Comparison of ENCODE assay signal across 22 cellular contexts in the genomic region with DNA sequence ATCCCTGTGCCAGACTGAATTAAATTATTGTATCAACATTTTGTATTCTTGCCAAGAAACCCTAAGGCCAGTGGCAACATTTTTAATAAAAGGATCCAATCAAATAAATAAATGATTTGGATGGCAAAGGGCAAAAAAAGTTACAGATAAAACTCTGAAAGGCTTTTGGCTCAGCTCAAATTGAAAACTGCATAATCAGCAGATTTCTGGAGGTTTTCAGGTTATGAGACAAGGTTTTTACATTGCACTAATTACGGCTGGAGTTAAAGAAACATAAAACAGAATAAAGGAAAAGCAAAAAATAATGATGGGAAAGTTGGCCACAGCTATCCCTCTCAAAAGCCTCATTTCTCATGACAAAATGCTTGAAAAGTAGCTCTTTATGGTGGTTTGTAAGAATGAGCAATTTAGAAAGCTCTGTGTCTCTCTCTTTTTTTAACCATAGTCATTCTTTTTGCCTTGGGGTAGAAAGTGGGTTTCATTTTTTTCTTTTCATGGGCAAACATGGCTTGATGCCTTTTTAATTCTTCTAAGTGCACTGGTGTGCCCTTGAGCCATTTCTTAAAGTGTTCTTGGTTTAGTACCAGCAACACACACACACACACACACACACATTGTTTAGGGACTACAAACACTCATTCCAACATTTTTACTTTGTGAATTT.
"Had no signal": no experiment of that assay in that cellular context is flagged by ENCODE, and none has a peak within 500 bp of the region (broad histone marks: within the 10 kb centered on the region; RNA-seq: fewer than 3 reads in every experiment).

No MANE protein-coding gene starts in this region.

- H3K4me3 Mint-ChIP-seq: activated naive CD4-positive, alpha-beta T cell treated with anti-CD3 and anti-CD28 coated beads, Interleukin-2, amount 10 ng/mL, durations not matched to agents 7 days and 5 days; effector memory CD8-positive, alpha-beta T cell; naive thymus-derived CD8-positive, alpha-beta T cell; stimulated activated effector memory CD8-positive, alpha-beta T cell treated with anti-CD3 and anti-CD28 coated beads, Interleukin-12 subunit alpha, Interleukin-12 subunit beta, amount 100 ng/mL, for 72 hours; stimulated activated naive CD8-positive, alpha-beta T cell treated with anti-CD3 and anti-CD28 coated beads, Interleukin-15, amount 100 ng/mL, for 72 hours; T-helper 17 cell had no signal

- H3K27ac Mint-ChIP-seq: activated naive CD4-positive, alpha-beta T cell treated with anti-CD3 and anti-CD28 coated beads, Interleukin-2, amount 10 ng/mL, durations not matched to agents 7 days and 5 days; effector memory CD8-positive, alpha-beta T cell; stimulated activated effector memory CD8-positive, alpha-beta T cell treated with anti-CD3 and anti-CD28 coated beads, Interleukin-12 subunit alpha, Interleukin-12 subunit beta, amount 100 ng/mL, for 72 hours; stimulated activated naive CD8-positive, alpha-beta T cell treated with anti-CD3 and anti-CD28 coated beads, Interleukin-15, amount 100 ng/mL, for 72 hours; T-helper 17 cell had no signal

- H3K4me1 Mint-ChIP-seq: activated naive CD4-positive, alpha-beta T cell treated with anti-CD3 and anti-CD28 coated beads, Interleukin-2, amount 10 ng/mL, durations not matched to agents 7 days and 5 days; naive thymus-derived CD8-positive, alpha-beta T cell; stimulated activated effector memory CD8-positive, alpha-beta T cell treated with anti-CD3 and anti-CD28 coated beads, Interleukin-12 subunit alpha, Interleukin-12 subunit beta, amount 100 ng/mL, for 72 hours; stimulated activated naive CD8-positive, alpha-beta T cell treated with anti-CD3 and anti-CD28 coated beads, Interleukin-15, amount 100 ng/mL, for 72 hours; T-helper 17 cell had no signal

- H3K27me3 ChIP-seq: esophagus muscularis mucosa, gastrocnemius medialis, pancreas, tibial artery had no signal

- DNase-seq: activated CD4-positive, alpha-beta T cell treated with anti-CD3 and anti-CD28 coated beads for 4 hours; activated CD4-positive, alpha-beta T cell treated with anti-CD3 and anti-CD28 coated beads, Interleukin-2, amount 50 U/mL, for 48 hours; activated CD4-positive, CD25-positive, alpha-beta regulatory T cell; activated effector memory CD4-positive, alpha-beta T cell treated with anti-CD3 and anti-CD28 coated beads, Interleukin-2, amount 50 U/mL, for 16 hours; activated naive CD4-positive, alpha-beta T cell treated with anti-CD3 and anti-CD28 coated beads, Interleukin-2, amount 10 ng/mL, durations not matched to agents 7 days and 5 days; amygdala; caudate nucleus; dermis blood vessel endothelial cell; effector memory CD8-positive, alpha-beta T cell; gastrocnemius medialis; hypothalamus; left ventricle myocardium inferior; naive thymus-derived CD8-positive, alpha-beta T cell; pancreas; psoas muscle; right cardiac atrium; stimulated activated CD4-positive, alpha-beta T cell treated with anti-CD3 and anti-CD28 coated beads, Interleukin-1b, Interleukin-23, amount 100 ng/mL, for 48 hours; stimulated activated naive CD8-positive, alpha-beta T cell treated with anti-CD3 and anti-CD28 coated beads, Interleukin-15, amount 100 ng/mL, for 72 hours; T-helper 17 cell; tibial artery had no signal

- H3K36me3 Mint-ChIP-seq: activated naive CD4-positive, alpha-beta T cell treated with anti-CD3 and anti-CD28 coated beads, Interleukin-2, amount 10 ng/mL, durations not matched to agents 7 days and 5 days; naive thymus-derived CD8-positive, alpha-beta T cell; stimulated activated effector memory CD8-positive, alpha-beta T cell treated with anti-CD3 and anti-CD28 coated beads, Interleukin-12 subunit alpha, Interleukin-12 subunit beta, amount 100 ng/mL, for 72 hours had no signal

- H3K4me3 ChIP-seq: esophagus muscularis mucosa, gastrocnemius medialis, left ventricle myocardium inferior, pancreas, psoas muscle, tibial artery had no signal

- H3K27me3 Mint-ChIP-seq: activated naive CD4-positive, alpha-beta T cell treated with anti-CD3 and anti-CD28 coated beads, Interleukin-2, amount 10 ng/mL, durations not matched to agents 7 days and 5 days; effector memory CD8-positive, alpha-beta T cell; naive thymus-derived CD8-positive, alpha-beta T cell; stimulated activated naive CD8-positive, alpha-beta T cell treated with anti-CD3 and anti-CD28 coated beads, Interleukin-15, amount 100 ng/mL, for 72 hours; T-helper 17 cell had no signal

- H3K36me3 ChIP-seq: esophagus muscularis mucosa, gastrocnemius medialis, left ventricle myocardium inferior, pancreas, tibial artery had no signal

- H3K4me1 ChIP-seq: esophagus muscularis mucosa, gastrocnemius medialis, left ventricle myocardium inferior, pancreas, psoas muscle, tibial artery had no signal

- ATAC-seq: effector memory CD8-positive, alpha-beta T cell; gastrocnemius medialis; naive thymus-derived CD8-positive, alpha-beta T cell; pancreas; psoas muscle; right cardiac atrium; stimulated activated effector memory CD8-positive, alpha-beta T cell treated with anti-CD3 and anti-CD28 coated beads, Interleukin-12 subunit alpha, Interleukin-12 subunit beta, amount 100 ng/mL, for 72 hours; stimulated activated naive CD8-positive, alpha-beta T cell treated with anti-CD3 and anti-CD28 coated beads, Interleukin-15, amount 100 ng/mL, for 72 hours; T-helper 17 cell had no signal

- H3K27ac ChIP-seq: esophagus muscularis mucosa, gastrocnemius medialis, left ventricle myocardium inferior, pancreas, psoas muscle, tibial artery had no signal

- H3K9me3 Mint-ChIP-seq: activated naive CD4-positive, alpha-beta T cell treated with anti-CD3 and anti-CD28 coated beads, Interleukin-2, amount 10 ng/mL, durations not matched to agents 7 days and 5 days had no signal

- H3K9me3 ChIP-seq: esophagus muscularis mucosa, gastrocnemius medialis, left ventricle myocardium inferior, pancreas, psoas muscle, tibial artery had no signal
